8 cellular contexts compared by ENCODE assay signal in genomic region chr9:2621678-2622360, GRCh38. TPM values are rescaled to one million over a fixed set of nuclear protein-coding genes. Genes with fewer than 3 reads are reported as not detected.
DNase-seq lines count a peak whose midpoint lies in the region; ATAC-seq and TF ChIP-seq lines count a peak whose summit lies in the region.

VLDLR (plus strand) TSS chr9:2621787; CDS start chr9:2622190, 403 bp downstream.

- peaks cover 0 to 9% of the 10 kb centered on the region in 2 donors for H3K27me3 ChIP-seq in naive thymus-derived CD4-positive, alpha-beta T cell (ENCODE audit: control insufficient read depth in 2 of 2, insufficient read depth in 2 of 2, low read length in 2 of 2)
- H3K27me3 ChIP-seq in tibial nerve = peaks cover 0 to 21% of the 10 kb centered on the region in 2 donors

- CTCF ChIA-PET in naive thymus-derived CD4-positive, alpha-beta T cell (lab: Charles Lee) = no interaction called here

- H3K27me3 Mint-ChIP-seq in activated T-cell treated with anti-CD3 and anti-CD28 coated beads, Interleukin-2, amount 50 U/mL, for 24 hours = peaks cover 79% of the 10 kb centered on the region
- peaks cover 50 to 77% (median 68%) of the 10 kb centered on the region in 5 donors for H3K27me3 Mint-ChIP-seq in naive thymus-derived CD4-positive, alpha-beta T cell

- intact Hi-C loops in naive thymus-derived CD4-positive, alpha-beta T cell (cut with micrococcal nuclease) = loop anchor here in 1 of 2 donors (1.0 to 5.0 kb wide), 5 partner anchors 33 to 600 kb away; partner anchors contain the start of gene PUM3

- H3K36me3 Mint-ChIP-seq in activated T-cell treated with anti-CD3 and anti-CD28 coated beads, Interleukin-2, amount 50 U/mL, for 24 hours (ENCODE audit: low read depth) = no peaks in the 10 kb centered on the region
- H3K36me3 Mint-ChIP-seq in naive thymus-derived CD4-positive, alpha-beta T cell = peaks cover 0 to 10% (median 4%) of the 10 kb centered on the region in 5 donors

- H3K27ac ChIP-seq in naive thymus-derived CD4-positive, alpha-beta T cell (ENCODE audit: low read depth, low read length) = no peak within 1 kb of the TSS
- H3K27ac ChIP-seq in tibial nerve = peak within 1 kb of the TSS; percentile 49 to 78 (median 64)

- no peak for TF ChIP-seq POLR2A in tibial nerve (IDR thresholded peaks at IDR 0.05)

- peak within 1 kb of the TSS; percentile 83 for H3K4me3 Mint-ChIP-seq in activated T-cell treated with anti-CD3 and anti-CD28 coated beads, Interleukin-2, amount 50 U/mL, for 24 hours
- H3K4me3 Mint-ChIP-seq in naive thymus-derived CD4-positive, alpha-beta T cell = peak within 1 kb of the TSS; percentile 67 to 96 (median 78)

- H3K9me3 Mint-ChIP-seq in activated T-cell treated with anti-CD3 and anti-CD28 coated beads, Interleukin-2, amount 50 U/mL, for 24 hours = no peaks in the 10 kb centered on the region
- peaks cover 0 to 7% (median 2%) of the 10 kb centered on the region in 11 donors for H3K9me3 Mint-ChIP-seq in naive thymus-derived CD4-positive, alpha-beta T cell

- WGBS in tibial nerve, 2 donors = 0 to 2% methylated on average over 5 to 42 of the region's 71 CpGs

- peaks cover 14% of the 10 kb centered on the region for H3K4me1 Mint-ChIP-seq in activated T-cell treated with anti-CD3 and anti-CD28 coated beads, Interleukin-2, amount 50 U/mL, for 24 hours (ENCODE audit: low read depth)
- H3K4me1 Mint-ChIP-seq in naive thymus-derived CD4-positive, alpha-beta T cell = peaks cover 12 to 32% (median 21%) of the 10 kb centered on the region in 7 donors

- peak; percentile 9 for ATAC-seq in HG02623 (IDR thresholded peaks at IDR 0.05; ENCODE audit: unreplicated experiment)
- ATAC-seq in naive thymus-derived CD4-positive, alpha-beta T cell = peak; percentile 54

- H3K4me3 ChIP-seq in fibroblast of pulmonary artery (replicated peaks; ENCODE audit: low read depth, low read length) (peak within 1 kb of the TSS; percentile 65), tibial nerve (peak within 1 kb of the TSS; percentile 38 to 65 (median 57))
- peak within 1 kb of the TSS; percentile 17 for H3K4me3 ChIP-seq in naive thymus-derived CD4-positive, alpha-beta T cell (ENCODE audit: low read length)

- POLR2A ChIA-PET in naive thymus-derived CD4-positive, alpha-beta T cell (lab: Charles Lee) = no interaction called here

- TF ChIP-seq CTCF in fibroblast of pulmonary artery (IDR thresholded peaks at IDR 0.05; ENCODE audit: low read length, missing control alignments) = no peak
- TF ChIP-seq CTCF in tibial nerve (IDR thresholded peaks at IDR 0.05) = no peak

- H3K9me3 ChIP-seq in naive thymus-derived CD4-positive, alpha-beta T cell (ENCODE audit: control insufficient read depth in 2 of 3, low read length in 3 of 3) = no peaks in the 10 kb centered on the region
- no peaks in the 10 kb centered on the region for H3K9me3 ChIP-seq in tibial nerve

- H3K36me3 ChIP-seq in naive thymus-derived CD4-positive, alpha-beta T cell (ENCODE audit: control insufficient read depth in 2 of 3, insufficient read depth in 3 of 3, low read length in 3 of 3) = no peaks in the 10 kb centered on the region
- H3K36me3 ChIP-seq in tibial nerve = no peaks in the 10 kb centered on the region

- H3K27ac Mint-ChIP-seq in activated T-cell treated with anti-CD3 and anti-CD28 coated beads, Interleukin-2, amount 50 U/mL, for 24 hours = peak within 1 kb of the TSS; percentile 72
- peak within 1 kb of the TSS in 1 of 9 donors; percentile 82 for H3K27ac Mint-ChIP-seq in naive thymus-derived CD4-positive, alpha-beta T cell

- DNase-seq in NCI-H446 (lab: John Stamatoyannopoulos, UW) = peak; percentile 55 to 78
- no peak for DNase-seq in NCI-H446 treated with DMSO at 0.1 percent for 48 hours (lab: John Stamatoyannopoulos, UW)
- DNase-seq in NCI-H146 treated with DMSO at 0.1 percent for 48 hours (lab: John Stamatoyannopoulos, UW; ENCODE audit: unreplicated experiment) = peak; percentile 26
- DNase-seq in activated T-cell treated with anti-CD3 and anti-CD28 coated beads, Interleukin-2, amount 50 U/mL, for 24 hours = peak; percentile 64
- peak; percentile 19 for DNase-seq in fibroblast of pulmonary artery (ENCODE audit: low read depth)
- peak in 1 of 9 donors; percentile 9 for DNase-seq in naive thymus-derived CD4-positive, alpha-beta T cell
- DNase-seq in tibial nerve (ENCODE audit: low spot score in 2 of 2) = no peak

- no peak for TF ChIP-seq EP300 in tibial nerve (IDR thresholded peaks at IDR 0.05)

- H3K4me1 ChIP-seq in naive thymus-derived CD4-positive, alpha-beta T cell (ENCODE audit: control insufficient read depth in 2 of 2, insufficient read depth in 2 of 2, low read length in 2 of 2) = peaks cover 0 to 7% of the 10 kb centered on the region in 2 donors
- peaks cover 0 to 35% (median 8%) of the 10 kb centered on the region in 4 donors for H3K4me1 ChIP-seq in tibial nerve

RNA-seq across cellular contexts. Expression of gene VLDLR, which starts in this region (rescaled TPM):
- 1 to 10 TPM in 1 of 5 experiments, under 1 TPM in 1, not detected in 3; 0.07 to 8.1 TPM for total RNA-seq in naive thymus-derived CD4-positive, alpha-beta T cell
- not detected for polyA plus RNA-seq in naive thymus-derived CD4-positive, alpha-beta T cell
- 10 to 100 TPM in 3 of 4 donors, 1 to 10 TPM in 1; 9.0 to 14.0 (median 11.1) TPM for total RNA-seq in tibial nerve

Comparison
In these comparisons a context has a peak if more than half of its experiments do, and no peak if none do; other contexts are left out.
1. DNase-seq: peak in NCI-H446 (2 of 2), NCI-H146 treated with DMSO at 0.1 percent for 48 hours (single experiment), activated T-cell treated with anti-CD3 and anti-CD28 coated beads, Interleukin-2, amount 50 U/mL, for 24 hours (single experiment) and fibroblast of pulmonary artery (single experiment); none in NCI-H446 treated with DMSO at 0.1 percent for 48 hours (single experiment) and tibial nerve (0 of 2).
2. Peak in every context shown above with its lines, with median percentiles within 50 percentile points of each other: H3K4me3 ChIP-seq.